In genomic region chr3:167456157-167456799, GRCh38 we compare ENCODE assay signal across 43 cellular contexts. TPM values are rescaled to one million over a fixed set of nuclear protein-coding genes. Genes with fewer than 3 reads are reported as not detected.
"Had no signal": no experiment of that assay in that cellular context is flagged by ENCODE, and none has a peak within 500 bp of the region (broad histone marks: within the 10 kb centered on the region; RNA-seq: fewer than 3 reads in every experiment).

No MANE protein-coding gene starts in this region.

- FAIRE-seq: endometrium, endothelial cell of umbilical vein had no signal

- H3K27ac ChIP-seq: adrenal gland, breast epithelium, cardiac muscle cell, colonic mucosa, epithelial cell of prostate, esophagus squamous epithelium, gastroesophageal sphincter, WERI-Rb-1 had no signal

- H3K27me3 ChIP-seq: adrenal gland, breast epithelium, cardiac muscle cell, colonic mucosa, esophagus squamous epithelium, gastroesophageal sphincter had no signal

- H3K27ac Mint-ChIP-seq: activated CD4-positive, alpha-beta memory T cell treated with anti-CD3 and anti-CD28 coated beads for 36 hours; activated CD4-positive, alpha-beta T cell treated with anti-CD3 and anti-CD28 coated beads for 36 hours; activated CD4-positive, alpha-beta T cell treated with anti-CD3 and anti-CD28 coated beads, Interleukin-2, amount 10 ng/mL, durations not matched to agents 24 days and 14 days; activated CD8-positive, alpha-beta memory T cell treated with anti-CD3 and anti-CD28 coated beads, Interleukin-2, amount 10 ng/mL, durations not matched to agents 7 days and 5 days; activated CD8-positive, alpha-beta T cell treated with anti-CD3 and anti-CD28 coated beads, Interleukin-2, amount 10 ng/mL, durations not matched to agents 7 days and 5 days; activated naive CD4-positive, alpha-beta T cell treated with anti-CD3 and anti-CD28 coated beads for 36 hours; activated naive CD4-positive, alpha-beta T cell treated with anti-CD3 and anti-CD28 coated beads, Interleukin-2, amount 50 U/mL, for 24 hours; activated naive CD8-positive, alpha-beta T cell treated with anti-CD3 and anti-CD28 coated beads for 36 hours; activated naive CD8-positive, alpha-beta T cell treated with anti-CD3 and anti-CD28 coated beads, Interleukin-2, amount 50 U/mL, for 24 hours; activated T-helper 1 cell treated with anti-CD3 and anti-CD28 coated beads, Interleukin-12 subunit alpha, Interleukin-12 subunit beta, Interleukin-2, Interleukin-4 antibody, amounts not matched to agents 30 ng/mL and 10 ng/mL and 1 ng/mL, durations not matched to agents 14 hours and 24 hours and 36 hours; activated T-helper 2 cell treated with anti-CD3 and anti-CD28 coated beads, Interferon-gamma antibody, Interleukin-2, Interleukin-4, amounts not matched to agents 10 μg/mL and 5 μg/mL and 100 μg/mL, durations not matched to agents 14 hours and 24 hours and 36 hours; brain; T-helper 17 cell; T-helper 2 cell treated with Interferon-gamma antibody and Interleukin-4, amounts not matched to agents 5 μg/mL and 100 μg/mL, for 36 hours had no signal

- H3K9me3 Mint-ChIP-seq: activated CD4-positive, alpha-beta memory T cell treated with anti-CD3 and anti-CD28 coated beads for 36 hours; activated CD4-positive, alpha-beta T cell treated with anti-CD3 and anti-CD28 coated beads, Interleukin-2, amount 10 ng/mL, durations not matched to agents 24 days and 14 days; activated naive CD4-positive, alpha-beta T cell treated with anti-CD3 and anti-CD28 coated beads for 36 hours; activated naive CD4-positive, alpha-beta T cell treated with anti-CD3 and anti-CD28 coated beads, Interleukin-2, amount 50 U/mL, for 24 hours; activated naive CD8-positive, alpha-beta T cell treated with anti-CD3 and anti-CD28 coated beads for 36 hours; activated naive CD8-positive, alpha-beta T cell treated with anti-CD3 and anti-CD28 coated beads, Interleukin-2, amount 50 U/mL, for 24 hours; activated T-helper 1 cell treated with anti-CD3 and anti-CD28 coated beads, Interleukin-12 subunit alpha, Interleukin-12 subunit beta, Interleukin-2, Interleukin-4 antibody, amounts not matched to agents 30 ng/mL and 10 ng/mL and 1 ng/mL, durations not matched to agents 14 hours and 24 hours and 36 hours; activated T-helper 2 cell treated with anti-CD3 and anti-CD28 coated beads, Interferon-gamma antibody, Interleukin-2, Interleukin-4, amounts not matched to agents 10 μg/mL and 5 μg/mL and 100 μg/mL, durations not matched to agents 14 hours and 24 hours and 36 hours; brain; T-helper 2 cell treated with Interferon-gamma antibody and Interleukin-4, amounts not matched to agents 5 μg/mL and 100 μg/mL, for 36 hours had no signal

- H3K9me3 ChIP-seq: adrenal gland, breast epithelium, colonic mucosa, esophagus squamous epithelium, gastroesophageal sphincter had no signal

- H3K4me3 ChIP-seq: adrenal gland, breast epithelium, cardiac muscle cell, colonic mucosa, esophagus squamous epithelium, gastroesophageal sphincter had no signal

- H3K36me3 Mint-ChIP-seq: activated CD4-positive, alpha-beta memory T cell treated with anti-CD3 and anti-CD28 coated beads for 36 hours; activated CD8-positive, alpha-beta memory T cell treated with anti-CD3 and anti-CD28 coated beads, Interleukin-2, amount 10 ng/mL, durations not matched to agents 7 days and 5 days; activated naive CD4-positive, alpha-beta T cell treated with anti-CD3 and anti-CD28 coated beads, Interleukin-2, amount 50 U/mL, for 24 hours; activated naive CD8-positive, alpha-beta T cell treated with anti-CD3 and anti-CD28 coated beads for 36 hours; brain had no signal

- H3K4me3 Mint-ChIP-seq: activated CD4-positive, alpha-beta memory T cell treated with anti-CD3 and anti-CD28 coated beads for 36 hours; activated CD4-positive, alpha-beta T cell treated with anti-CD3 and anti-CD28 coated beads for 36 hours; activated CD4-positive, alpha-beta T cell treated with anti-CD3 and anti-CD28 coated beads, Interleukin-2, amount 10 ng/mL, durations not matched to agents 24 days and 14 days; activated CD8-positive, alpha-beta memory T cell treated with anti-CD3 and anti-CD28 coated beads, Interleukin-2, amount 10 ng/mL, durations not matched to agents 7 days and 5 days; activated CD8-positive, alpha-beta T cell treated with anti-CD3 and anti-CD28 coated beads, Interleukin-2, amount 10 ng/mL, durations not matched to agents 7 days and 5 days; activated naive CD4-positive, alpha-beta T cell treated with anti-CD3 and anti-CD28 coated beads for 36 hours; activated naive CD4-positive, alpha-beta T cell treated with anti-CD3 and anti-CD28 coated beads, Interleukin-2, amount 50 U/mL, for 24 hours; activated naive CD8-positive, alpha-beta T cell treated with anti-CD3 and anti-CD28 coated beads for 36 hours; activated naive CD8-positive, alpha-beta T cell treated with anti-CD3 and anti-CD28 coated beads, Interleukin-2, amount 50 U/mL, for 24 hours; activated T-helper 1 cell treated with anti-CD3 and anti-CD28 coated beads, Interleukin-12 subunit alpha, Interleukin-12 subunit beta, Interleukin-2, Interleukin-4 antibody, amounts not matched to agents 30 ng/mL and 10 ng/mL and 1 ng/mL, durations not matched to agents 14 hours and 24 hours and 36 hours; brain; T-helper 17 cell; T-helper 2 cell treated with Interferon-gamma antibody and Interleukin-4, amounts not matched to agents 5 μg/mL and 100 μg/mL, for 36 hours had no signal

- H3K27me3 Mint-ChIP-seq: activated CD4-positive, alpha-beta T cell treated with anti-CD3 and anti-CD28 coated beads for 36 hours; activated CD4-positive, alpha-beta T cell treated with anti-CD3 and anti-CD28 coated beads, Interleukin-2, amount 10 ng/mL, durations not matched to agents 24 days and 14 days; activated CD8-positive, alpha-beta memory T cell treated with anti-CD3 and anti-CD28 coated beads, Interleukin-2, amount 10 ng/mL, durations not matched to agents 7 days and 5 days; activated naive CD8-positive, alpha-beta T cell treated with anti-CD3 and anti-CD28 coated beads, Interleukin-2, amount 50 U/mL, for 24 hours; brain; T-helper 17 cell had no signal

- ATAC-seq: activated CD4-positive, alpha-beta T cell treated with anti-CD3 and anti-CD28 coated beads for 36 hours; activated CD8-positive, alpha-beta memory T cell treated with anti-CD3 and anti-CD28 coated beads, Interleukin-2, amount 10 ng/mL, durations not matched to agents 7 days and 5 days; activated CD8-positive, alpha-beta T cell treated with anti-CD3 and anti-CD28 coated beads, Interleukin-2, amount 10 ng/mL, durations not matched to agents 7 days and 5 days; activated naive CD8-positive, alpha-beta T cell treated with anti-CD3 and anti-CD28 coated beads, Interleukin-2, amount 50 U/mL, for 24 hours; gastroesophageal sphincter; T-helper 17 cell had no signal

- H3K4me1 ChIP-seq: adrenal gland, breast epithelium, colonic mucosa, esophagus squamous epithelium, gastroesophageal sphincter had no signal

- H3K4me1 Mint-ChIP-seq: activated CD4-positive, alpha-beta T cell treated with anti-CD3 and anti-CD28 coated beads for 36 hours; activated CD4-positive, alpha-beta T cell treated with anti-CD3 and anti-CD28 coated beads, Interleukin-2, amount 10 ng/mL, durations not matched to agents 24 days and 14 days; activated CD8-positive, alpha-beta memory T cell treated with anti-CD3 and anti-CD28 coated beads, Interleukin-2, amount 10 ng/mL, durations not matched to agents 7 days and 5 days; activated naive CD4-positive, alpha-beta T cell treated with anti-CD3 and anti-CD28 coated beads, Interleukin-2, amount 50 U/mL, for 24 hours; activated naive CD8-positive, alpha-beta T cell treated with anti-CD3 and anti-CD28 coated beads for 36 hours; activated naive CD8-positive, alpha-beta T cell treated with anti-CD3 and anti-CD28 coated beads, Interleukin-2, amount 50 U/mL, for 24 hours; brain; T-helper 17 cell had no signal

- H3K36me3 ChIP-seq: adrenal gland, breast epithelium, cardiac muscle cell, colonic mucosa, esophagus squamous epithelium, gastroesophageal sphincter, WERI-Rb-1 had no signal

- DNase-seq: activated CD4-positive, alpha-beta memory T cell treated with anti-CD3 and anti-CD28 coated beads for 36 hours; activated CD4-positive, alpha-beta T cell treated with anti-CD3 and anti-CD28 coated beads for 36 hours; activated CD4-positive, alpha-beta T cell treated with anti-CD3 and anti-CD28 coated beads, Interleukin-2, amount 10 ng/mL, durations not matched to agents 24 days and 14 days; activated CD4-positive, CD25-positive, alpha-beta regulatory T cell; activated CD4-positive, CD25-positive, alpha-beta regulatory T cell treated with anti-CD3 and anti-CD28 coated beads, Interleukin-2, amount 50 U/mL, for 72 hours; activated CD8-positive, alpha-beta memory T cell treated with anti-CD3 and anti-CD28 coated beads, Interleukin-2, amount 10 ng/mL, durations not matched to agents 7 days and 5 days; activated CD8-positive, alpha-beta memory T cell treated with anti-CD3 and anti-CD28 coated beads, Interleukin-2, amount 50 U/mL, for 4 hours; activated CD8-positive, alpha-beta T cell treated with anti-CD3 and anti-CD28 coated beads, Interleukin-2, amount 10 ng/mL, durations not matched to agents 7 days and 5 days; activated effector memory CD4-positive, alpha-beta T cell treated with anti-CD3 and anti-CD28 coated beads, Interleukin-2, amount 50 U/mL, for 16 hours; activated naive CD4-positive, alpha-beta T cell treated with anti-CD3 and anti-CD28 coated beads for 36 hours; activated naive CD8-positive, alpha-beta T cell treated with anti-CD3 and anti-CD28 coated beads for 36 hours; activated naive CD8-positive, alpha-beta T cell treated with anti-CD3 and anti-CD28 coated beads, Interleukin-2, amount 50 U/mL, for 24 hours; activated T-cell treated with anti-CD3 and anti-CD28 coated beads, Interleukin-2, amount 50 U/mL, for 1 hour; activated T-cell treated with anti-CD3 and anti-CD28 coated beads, Interleukin-2, amount 50 U/mL, for 48 hours; adrenal gland; amygdala; aorta; central memory CD4-positive, alpha-beta T cell; cerebellar nuclear complex; colonic mucosa; effector CD8-positive, alpha-beta T cell; esophagus squamous epithelium; foreskin melanocyte; T-helper 1 cell; T-helper 17 cell; T1000; WERI-Rb-1 had no signal

RNA-seq across cellular contexts. Expression of gene SERPINI2, which starts 17.6 kb away (rescaled TPM):
- total RNA-seq: activated CD4-positive, alpha-beta memory T cell treated with anti-CD3 and anti-CD28 coated beads for 36 hours; activated CD4-positive, alpha-beta T cell treated with anti-CD3 and anti-CD28 coated beads for 36 hours; activated CD4-positive, alpha-beta T cell treated with anti-CD3 and anti-CD28 coated beads, Interleukin-2, amount 10 ng/mL, durations not matched to agents 24 days and 14 days; activated CD8-positive, alpha-beta memory T cell treated with anti-CD3 and anti-CD28 coated beads for 36 hours; activated CD8-positive, alpha-beta memory T cell treated with anti-CD3 and anti-CD28 coated beads, Interleukin-2, amount 10 ng/mL, durations not matched to agents 7 days and 5 days; activated CD8-positive, alpha-beta T cell treated with anti-CD3 and anti-CD28 coated beads, Interleukin-2, amount 10 ng/mL, durations not matched to agents 7 days and 5 days; activated naive CD4-positive, alpha-beta T cell treated with anti-CD3 and anti-CD28 coated beads for 36 hours; activated naive CD8-positive, alpha-beta T cell treated with anti-CD3 and anti-CD28 coated beads for 36 hours; activated T-helper 1 cell treated with anti-CD3 and anti-CD28 coated beads, Interleukin-12 subunit alpha, Interleukin-12 subunit beta, Interleukin-2, Interleukin-4 antibody, amounts not matched to agents 30 ng/mL and 10 ng/mL and 1 ng/mL, durations not matched to agents 14 hours and 24 hours and 36 hours; activated T-helper 2 cell treated with anti-CD3 and anti-CD28 coated beads, Interferon-gamma antibody, Interleukin-2, Interleukin-4, amounts not matched to agents 10 μg/mL and 5 μg/mL and 100 μg/mL, durations not matched to agents 14 hours and 24 hours and 36 hours; dermis microvascular lymphatic vessel endothelial cell; endothelial cell of umbilical vein; fibroblast of lung; fibroblast of villous mesenchyme; glomerular endothelial cell; T-helper 17 cell had no signal
- polyA plus RNA-seq: cardiac muscle cell, endothelial cell of umbilical vein, fibroblast of lung had no signal
